11 cellular contexts compared by ENCODE assay signal in genomic region chr11:40280161-40281054, GRCh38.
DNase-seq lines count a peak whose midpoint lies in the region; ATAC-seq and TF ChIP-seq lines count a peak whose summit lies in the region.
"Had no signal": no experiment of that assay in that cellular context is flagged by ENCODE, and none has a peak within 500 bp of the region (broad histone marks: within the 10 kb centered on the region; RNA-seq: fewer than 3 reads in every experiment).

No MANE protein-coding gene starts in this region.

- H2AK5ac ChIP-seq in trophoblast cell (ENCODE audit: low read length): no peak overlapping the region

- H3K14ac ChIP-seq in trophoblast cell (ENCODE audit: low read length): no peak overlapping the region

- H2BK120ac ChIP-seq in trophoblast cell (ENCODE audit: insufficient read depth, low read length, poor library complexity): no peak overlapping the region

- intact Hi-C loops in Right ventricle myocardium superior (cut with DNase I): no loop called here

- H3K36me3 ChIP-seq in OCI-LY3 (replicated peaks; ENCODE audit: low read depth, low read length): no peaks in the 10 kb centered on the region
- no peaks in the 10 kb centered on the region for H3K36me3 ChIP-seq in trophoblast cell (ENCODE audit: control insufficient read depth in 1 of 2, insufficient read depth in 2 of 2, low read length in 2 of 2)

- no peak overlapping the region for H2AFZ ChIP-seq in OCI-LY3 (ENCODE audit: low read depth, low read length)
- no peak overlapping the region for H2AFZ ChIP-seq in trophoblast cell (ENCODE audit: insufficient read depth, low read length, poor library complexity)

- TF ChIP-seq CTCF in OCI-LY3 (IDR thresholded peaks at IDR 0.05; ENCODE audit: low read depth, low read length): no peak

- peak overlapping the region; percentile 58 for H3K4me3 ChIP-seq in OCI-LY3 (ENCODE audit: low read length)
- no peak overlapping the region for H3K4me3 ChIP-seq in trophoblast cell (ENCODE audit: low read depth, low read length)

- ATAC-seq in GM19468 (IDR thresholded peaks at IDR 0.05; ENCODE audit: extremely low read depth, unreplicated experiment) (peak; percentile 9), Right ventricle myocardium superior (ENCODE audit: poor library complexity) (peak; percentile 78)
- ATAC-seq: activated naive CD4-positive, alpha-beta T cell treated with anti-CD3 and anti-CD28 coated beads, Interleukin-2, amount 50 U/mL, for 72 hours; effector memory CD8-positive, alpha-beta T cell had no signal

- no peak overlapping the region for H4K8ac ChIP-seq in trophoblast cell (ENCODE audit: low read depth, low read length)

- H3K27ac ChIP-seq in OCI-LY3 (ENCODE audit: low read length) (no peak overlapping the region), trophoblast cell (ENCODE audit: low read depth, low read length) (no peak overlapping the region)

- H3K9me3 ChIP-seq in OCI-LY3 (ENCODE audit: insufficient read depth, low read length) (no peaks in the 10 kb centered on the region), trophoblast cell (ENCODE audit: insufficient read depth, low read depth, low read length) (no peaks in the 10 kb centered on the region)

- peak overlapping the region; percentile 74 for H3K4me2 ChIP-seq in OCI-LY3 (ENCODE audit: low read length)
- peak overlapping the region; percentile 26 for H3K4me2 ChIP-seq in trophoblast cell (ENCODE audit: low read length)

- no peaks in the 10 kb centered on the region for H4K20me1 ChIP-seq in OCI-LY3 (ENCODE audit: insufficient read depth, low read length)

- no peaks in the 10 kb centered on the region for H3K79me2 ChIP-seq in OCI-LY3 (ENCODE audit: low read length)
- no peaks in the 10 kb centered on the region for H3K79me2 ChIP-seq in trophoblast cell (ENCODE audit: control insufficient read depth, insufficient read depth, low read length, poor library complexity)

- no peak overlapping the region for H2BK12ac ChIP-seq in trophoblast cell (ENCODE audit: low read length)

- no peak overlapping the region for H3K9ac ChIP-seq in OCI-LY3 (ENCODE audit: low read length)
- no peak overlapping the region for H3K9ac ChIP-seq in trophoblast cell (ENCODE audit: low read length)

- H3K79me1 ChIP-seq in trophoblast cell (ENCODE audit: low read length): no peaks in the 10 kb centered on the region

- no peak overlapping the region for H2BK5ac ChIP-seq in trophoblast cell (ENCODE audit: low read depth, low read length, poor library complexity)

- peak; percentile 65 for DNase-seq in Right ventricle myocardium superior
- no peak for DNase-seq in trophoblast cell
- DNase-seq in NK-92 (lab: John Stamatoyannopoulos, UW; ENCODE audit: unreplicated experiment): no peak
- no peak for DNase-seq in NK-92 treated with Interleukin-12 subunit alpha and Interleukin-12 subunit beta, amount 100 ng/mL, for 24 hours (lab: John Stamatoyannopoulos, UW)
- no peak for DNase-seq in NOMO-1 (lab: John Stamatoyannopoulos, UW; ENCODE audit: unreplicated experiment in 2 of 2)
- DNase-seq in dedifferentiated amniotic fluid mesenchymal stem cell (ENCODE audit: extremely low spot score): no peak
- DNase-seq: DND-41; effector memory CD8-positive, alpha-beta T cell had no signal

- no peak overlapping the region for H3K18ac ChIP-seq in trophoblast cell (ENCODE audit: low read length)

- H4K12ac ChIP-seq in trophoblast cell (ENCODE audit: low read depth, low read length): no peak overlapping the region

- H3K4me1 ChIP-seq in OCI-LY3 (ENCODE audit: low read length) (peaks cover 14% of the 10 kb centered on the region), trophoblast cell (ENCODE audit: control insufficient read depth in 1 of 2, insufficient read depth in 2 of 2, low read length in 2 of 2) (peaks cover 0 to 4% of the 10 kb centered on the region in 2 experiments)

- H3K27me3 ChIP-seq in OCI-LY3 (ENCODE audit: low read depth, low read length): no peaks in the 10 kb centered on the region
- no peaks in the 10 kb centered on the region for H3K27me3 ChIP-seq in trophoblast cell (ENCODE audit: insufficient read depth, low read length)

- no CpG with 5 or more reads among the region's 18 CpGs for WGBS in trophoblast cell (ENCODE audit: extremely low coverage, insufficient coverage, insufficient read length)

- H3K4ac ChIP-seq in trophoblast cell (ENCODE audit: low read depth, low read length): no peak overlapping the region

- H4K91ac ChIP-seq in trophoblast cell (ENCODE audit: low read depth, low read length): no peak overlapping the region

- no peak overlapping the region for H3K23ac ChIP-seq in trophoblast cell (ENCODE audit: low read length)
